Comparison of ENCODE assay signal across 14 cellular contexts in genomic region chr6:5045417-5045816, GRCh38. TPM values are rescaled to one million over a fixed set of nuclear protein-coding genes. Genes with fewer than 3 reads are reported as not detected.
DNase-seq lines count a peak whose midpoint lies in the region; ATAC-seq and TF ChIP-seq lines count a peak whose summit lies in the region.
"Had no signal": no experiment of that assay in that cellular context is flagged by ENCODE, and none has a peak within 500 bp of the region (broad histone marks: within the 10 kb centered on the region; RNA-seq: fewer than 3 reads in every experiment).

No MANE protein-coding gene starts in this region.

- TF ChIP-seq CTCF in HFFc6 (IDR thresholded peaks at IDR 0.05): no peak
- no peak for TF ChIP-seq CTCF in endothelial cell (IDR thresholded peaks at IDR 0.05; ENCODE audit: unreplicated experiment)
- no peak for TF ChIP-seq CTCF in hepatocyte (IDR thresholded peaks at IDR 0.05; ENCODE audit: poor library complexity)
- no peak for TF ChIP-seq CTCF in esophagus muscularis mucosa (IDR thresholded peaks at IDR 0.05)

- peaks cover 17% of the 10 kb centered on the region for H3K36me3 Mint-ChIP-seq in HFFc6 (ENCODE audit: low read depth)
- H3K36me3 Mint-ChIP-seq in endothelial cell (ENCODE audit: low read depth, unreplicated experiment): peaks cover 19% of the 10 kb centered on the region

- H4K20me1 ChIP-seq in hepatocyte (ENCODE audit: insufficient read depth, poor library complexity, severe bottlenecking): no peaks in the 10 kb centered on the region
- H4K20me1 ChIP-seq: BLaER1 treated with 17β-estradiol and CSF1 and Interleukin-3, amounts not matched to agents 10 nM and 100 nM had no signal

- ATAC-seq in GM18511 (IDR thresholded peaks at IDR 0.05; ENCODE audit: unreplicated experiment): no peak
- ATAC-seq: HepG2 had no signal

- TF ChIP-seq POLR2A in esophagus muscularis mucosa (IDR thresholded peaks at IDR 0.05; ENCODE audit: low read depth): no peak

- H3K4me3 ChIP-seq in hepatocyte (no peak overlapping the region), skeletal muscle satellite cell (ENCODE audit: low read length) (no peak overlapping the region), esophagus muscularis mucosa (no peak overlapping the region)
- H3K4me3 ChIP-seq: BLaER1 treated with 17β-estradiol and CSF1 and Interleukin-3, amounts not matched to agents 10 nM and 100 nM; GM23248 had no signal

- TF ChIP-seq EP300 in esophagus muscularis mucosa (IDR thresholded peaks at IDR 0.05): no peak

- H3K9me3 ChIP-seq in hepatocyte (ENCODE audit: low read depth) (peaks cover under 1% of the 10 kb centered on the region), skeletal muscle satellite cell (replicated peaks; ENCODE audit: low read length) (no peaks in the 10 kb centered on the region), esophagus muscularis mucosa (peaks cover 0 to 6% (median 0%) of the 10 kb centered on the region in 4 donors)

- H3K79me2 ChIP-seq in hepatocyte: no peaks in the 10 kb centered on the region

- H3K9me2 ChIP-seq in hepatocyte (replicated peaks; ENCODE audit: insufficient read depth): no peaks in the 10 kb centered on the region

- H3K27me3 ChIP-seq in hepatocyte (no peaks in the 10 kb centered on the region), skeletal muscle satellite cell (ENCODE audit: control insufficient read depth, insufficient read depth, low read length) (no peaks in the 10 kb centered on the region), esophagus muscularis mucosa (no peaks in the 10 kb centered on the region)
- H3K27me3 ChIP-seq: BLaER1 treated with 17β-estradiol and CSF1 and Interleukin-3, amounts not matched to agents 10 nM and 100 nM had no signal

- no peaks in the 10 kb centered on the region for H3K4me1 ChIP-seq in hepatocyte (ENCODE audit: insufficient read depth)
- H3K4me1 ChIP-seq in skeletal muscle satellite cell (ENCODE audit: control insufficient read depth, insufficient read depth, low read length): no peaks in the 10 kb centered on the region
- peaks cover 0 to 8% (median 0%) of the 10 kb centered on the region in 4 donors for H3K4me1 ChIP-seq in esophagus muscularis mucosa

- no peak overlapping the region for H3K9ac ChIP-seq in skeletal muscle satellite cell (ENCODE audit: low read depth, low read length)
- H3K9ac ChIP-seq: BLaER1 treated with 17β-estradiol and CSF1 and Interleukin-3, amounts not matched to agents 10 nM and 100 nM; GM23248 had no signal

- H3K27me3 Mint-ChIP-seq in HFFc6 (ENCODE audit: insufficient read depth): no peaks in the 10 kb centered on the region; the same call in none of the 2 replicates
- H3K27me3 Mint-ChIP-seq in endothelial cell (ENCODE audit: unreplicated experiment): no peaks in the 10 kb centered on the region

- no peak overlapping the region for H2AFZ ChIP-seq in hepatocyte
- H2AFZ ChIP-seq: GM23248 had no signal

- H3K4me3 Mint-ChIP-seq in HFFc6: peak overlapping the region; percentile 36; the same call in 1 of the 2 replicates
- peak overlapping the region; percentile 14 for H3K4me3 Mint-ChIP-seq in endothelial cell (ENCODE audit: unreplicated experiment)
- H3K4me3 Mint-ChIP-seq: CD4-positive, CD25-positive, alpha-beta regulatory T cell; H9 had no signal

- H3K27ac ChIP-seq in hepatocyte (peak overlapping the region; percentile 51), esophagus muscularis mucosa (replicated peaks in 1 of 4) (no peak overlapping the region)
- H3K27ac ChIP-seq: BLaER1 treated with 17β-estradiol and CSF1 and Interleukin-3, amounts not matched to agents 10 nM and 100 nM; GM23248 had no signal

- DNase-seq in HFFc6 (no peak), endothelial cell (ENCODE audit: low spot score) (no peak), hepatocyte (ENCODE audit: low spot score) (no peak), esophagus muscularis mucosa (ENCODE audit: extremely low spot score) (no peak), DMS79 (lab: John Stamatoyannopoulos, UW) (no peak)
- DNase-seq: 8988T; CD4-positive, CD25-positive, alpha-beta regulatory T cell; DMS53; GM23248; H9 had no signal

- H3K27ac Mint-ChIP-seq in HFFc6: no peak overlapping the region
- H3K27ac Mint-ChIP-seq in endothelial cell (ENCODE audit: unreplicated experiment): no peak overlapping the region
- H3K27ac Mint-ChIP-seq: CD4-positive, CD25-positive, alpha-beta regulatory T cell; H9 had no signal

- 62% methylated on average over 8 of the region's 8 CpGs for WGBS in hepatocyte (ENCODE audit: low lambda C conversion rate, missing lambda C conversion rate)
- WGBS in esophagus muscularis mucosa: 14% methylated on average over 8 of the region's 8 CpGs

- H3K9me3 Mint-ChIP-seq in HFFc6 (peaks cover 6% of the 10 kb centered on the region), endothelial cell (ENCODE audit: unreplicated experiment) (peaks cover 8% of the 10 kb centered on the region)

- H3K4me1 Mint-ChIP-seq in HFFc6 (ENCODE audit: low read depth) (peaks cover 13% of the 10 kb centered on the region), endothelial cell (ENCODE audit: unreplicated experiment) (peaks cover 10% of the 10 kb centered on the region)
- H3K4me1 Mint-ChIP-seq: CD4-positive, CD25-positive, alpha-beta regulatory T cell had no signal

- intact Hi-C loops in esophagus muscularis mucosa (cut with DNase I): no loop called here

- peak overlapping the region; percentile 67 for H3K4me2 ChIP-seq in hepatocyte
- H3K4me2 ChIP-seq in skeletal muscle satellite cell (ENCODE audit: low read length): peak overlapping the region; percentile 33
- H3K4me2 ChIP-seq: BLaER1 treated with 17β-estradiol and CSF1 and Interleukin-3, amounts not matched to agents 10 nM and 100 nM had no signal

- H3K36me3 ChIP-seq in hepatocyte (replicated peaks; ENCODE audit: insufficient read depth, low read depth) (no peaks in the 10 kb centered on the region), skeletal muscle satellite cell (ENCODE audit: insufficient read depth, low read length) (no peaks in the 10 kb centered on the region), esophagus muscularis mucosa (peaks cover 0 to 7% (median 0%) of the 10 kb centered on the region in 4 donors)

RNA-seq across cellular contexts. Expression of gene PPP1R3G, which starts 39.7 kb away (rescaled TPM):
- 1 to 10 TPM in 4 of 6 experiments, under 1 TPM in 2; 0.55 to 1.6 (median 1.4) TPM for total RNA-seq in HFFc6 (2021; fragmentation: NEBNext Ultra II Directional; extraction: Animal tissue kit (Norgen Biotek cat#: 25700))
- 0.05 TPM for total RNA-seq in endothelial cell (ENCODE audit: unreplicated experiment)
- 0.47 and 0.48 TPM in 2 replicates for total RNA-seq in hepatocyte
- 0.18 and 0.82 TPM in 2 replicates for polyA plus RNA-seq in hepatocyte
- 0.76 and 1.3 TPM in 2 replicates for total RNA-seq in skeletal muscle satellite cell (2012; rRNA removed)
- 1 to 10 TPM; 3.0 to 7.9 (median 5.5) TPM for total RNA-seq in esophagus muscularis mucosa
- total RNA-seq: H9 had no signal
- polyA plus RNA-seq: CD4-positive, CD25-positive, alpha-beta regulatory T cell had no signal

RNA-seq across cellular contexts. Expression of gene RPP40, which starts 41.6 kb away (rescaled TPM):
- 10 to 100 TPM; 11.2 to 18.2 (median 16.8) TPM for total RNA-seq in HFFc6 (2021; fragmentation: NEBNext Ultra II Directional; extraction: Animal tissue kit (Norgen Biotek cat#: 25700))
- 9.6 TPM for total RNA-seq in endothelial cell (ENCODE audit: unreplicated experiment)
- 6.3 and 24.8 TPM in 2 replicates for total RNA-seq in hepatocyte
- 7.1 and 17.7 TPM in 2 replicates for polyA plus RNA-seq in hepatocyte
- total RNA-seq in skeletal muscle satellite cell (2012; rRNA removed): 17.3 and 22.6 TPM in 2 replicates
- 1 to 10 TPM; 2.5 to 7.9 (median 3.8) TPM for total RNA-seq in esophagus muscularis mucosa
